13 cellular contexts compared by ENCODE assay signal in genomic region chr3:42762046-42762724, GRCh38. TPM values are rescaled to one million over a fixed set of nuclear protein-coding genes. Genes with fewer than 3 reads are reported as not detected.
A peak's percentile ranks its signal among the peaks of the same experiment; 100 is the strongest.
DNase-seq lines count a peak whose midpoint lies in the region; ATAC-seq and TF ChIP-seq lines count a peak whose summit lies in the region.
"Had no signal": no experiment of that assay in that cellular context is flagged by ENCODE, and none has a peak within 500 bp of the region (broad histone marks: within the 10 kb centered on the region; RNA-seq: fewer than 3 reads in every experiment).

No MANE protein-coding gene starts in this region.

- peak; percentile 33 for DNase-seq in GM03348 (ENCODE audit: low spot score)
- peak; percentile 32 for DNase-seq in RPMI8226
- DNase-seq in heart right ventricle = no peak
- DNase-seq in gastrocnemius medialis = no peak
- DNase-seq in NCI-H748 treated with DMSO at 0.1 percent for 48 hours (lab: John Stamatoyannopoulos, UW) = no peak
- DNase-seq in H4 (ENCODE audit: low spot score) = no peak
- DNase-seq in cortex of kidney (lab: John Stamatoyannopoulos, UW) = no peak
- DNase-seq: activated CD4-positive, alpha-beta T cell treated with anti-CD3 and anti-CD28 coated beads for 36 hours; CD4-positive, alpha-beta T cell; central memory CD4-positive, alpha-beta T cell; MG63 had no signal

- H3K27ac ChIP-seq in heart right ventricle (peak overlapping the region in 1 of 10 donors; percentile 83), gastrocnemius medialis (peak overlapping the region; percentile 39 to 60 (median 53))

- in situ Hi-C loops in gastrocnemius medialis (cut with MboI; ENCODE audit: low sequenced_read_pairs in 4 of 4) = no loop called here

- H3K4me3 ChIP-seq in heart right ventricle (no peak overlapping the region), gastrocnemius medialis (no peak overlapping the region)
- H3K4me3 ChIP-seq: MG63 had no signal

- no peak for TF ChIP-seq CTCF in heart right ventricle (IDR thresholded peaks at IDR 0.05)
- TF ChIP-seq CTCF in gastrocnemius medialis (IDR thresholded peaks at IDR 0.05 in 4 of 5, conservative IDR thresholded peaks at IDR 0.05 in 1 of 5) = no peak

- no peak for TF ChIP-seq POLR2A in gastrocnemius medialis (IDR thresholded peaks at IDR 0.05)

- H3K27me3 ChIP-seq in heart right ventricle (no peaks in the 10 kb centered on the region), gastrocnemius medialis (no peaks in the 10 kb centered on the region)
- H3K27me3 ChIP-seq: MG63 had no signal

- intact Hi-C loops in heart right ventricle (cut with DNase I) (no loop called here), gastrocnemius medialis (cut with DNase I; ENCODE audit: low total_unique reads) (no loop called here)

- 87 to 88% methylated on average over 6 of the region's 6 CpGs for WGBS in heart right ventricle, 2 donors

- no peaks in the 10 kb centered on the region for H3K9me3 ChIP-seq in heart right ventricle
- H3K9me3 ChIP-seq in gastrocnemius medialis = no peaks in the 10 kb centered on the region
- H3K9me3 ChIP-seq: MG63 had no signal

- H3K4me1 ChIP-seq in heart right ventricle (peaks cover 0 to 58% (median 0%) of the 10 kb centered on the region in 9 donors), gastrocnemius medialis (peaks cover 0 to 11% of the 10 kb centered on the region in 2 donors)

- ATAC-seq in heart right ventricle (peak in 6 of 8 donors; percentile 44 to 77 (median 66)), gastrocnemius medialis (peak; percentile 34 to 40), GM19452 (IDR thresholded peaks at IDR 0.05; ENCODE audit: unreplicated experiment) (no peak)

- no peaks in the 10 kb centered on the region for H3K36me3 ChIP-seq in heart right ventricle
- H3K36me3 ChIP-seq in gastrocnemius medialis = no peaks in the 10 kb centered on the region
- H3K36me3 ChIP-seq: MG63 had no signal

RNA-seq across cellular contexts. Expression of gene CCDC13, which starts 10.9 kb away (rescaled TPM):
- total RNA-seq in heart right ventricle = 1 to 10 TPM in 2 of 10 donors, under 1 TPM in 6, not detected in 2; 0.16 to 1.2 (median 0.62) TPM
- under 1 TPM; 0.44 to 0.52 TPM for polyA plus RNA-seq in heart right ventricle
- 1 to 10 TPM in 2 of 4 donors, under 1 TPM in 2; 0.12 to 1.5 (median 1.1) TPM for total RNA-seq in gastrocnemius medialis
- not detected in 2 replicates for total RNA-seq in H4 (2014; rRNA removed; shearing (Covaris generic))

RNA-seq across cellular contexts. Expression of gene HIGD1A, which starts 42.1 kb away (rescaled TPM):
- total RNA-seq in heart right ventricle = 100 to 1,000 TPM; 276 to 397 (median 331) TPM
- 100 to 1,000 TPM; 179 to 399 TPM for polyA plus RNA-seq in heart right ventricle
- 100 to 1,000 TPM; 123 to 156 (median 139) TPM for total RNA-seq in gastrocnemius medialis
- total RNA-seq in H4 (2014; rRNA removed; shearing (Covaris generic)) = 134 and 182 TPM in 2 replicates

RNA-seq across cellular contexts. Expression of gene ACKR2, which starts 47.1 kb away (rescaled TPM):
- 1 to 10 TPM in 8 of 10 donors, under 1 TPM in 2; 0.93 to 2.1 (median 1.2) TPM for total RNA-seq in heart right ventricle
- polyA plus RNA-seq in heart right ventricle = under 1 TPM; 0.15 to 0.25 TPM
- 1 to 10 TPM in 1 of 4 donors, under 1 TPM in 2, not detected in 1; 0.23 to 1.1 (median 0.51) TPM for total RNA-seq in gastrocnemius medialis
- total RNA-seq in H4 (2014; rRNA removed; shearing (Covaris generic)) = not detected in 2 replicates

RNA-seq across cellular contexts. Expression of gene HHATL, which starts 59.6 kb away (rescaled TPM):
- total RNA-seq in heart right ventricle (100 to 1,000 TPM; 390 to 998 (median 624) TPM), gastrocnemius medialis (100 to 1,000 TPM in 2 of 4 donors, 10 to 100 TPM in 2; 78.0 to 309 (median 164) TPM)
- 1,000 to 10,000 TPM in 1 of 2 donors, 100 to 1,000 TPM in 1; 332 to 2,035 TPM for polyA plus RNA-seq in heart right ventricle
- total RNA-seq in H4 (2014; rRNA removed; shearing (Covaris generic)) = not detected in 2 replicates
- total RNA-seq: activated CD4-positive, alpha-beta T cell treated with anti-CD3 and anti-CD28 coated beads for 36 hours; CD4-positive, alpha-beta T cell; fibroblast of lung had no signal
- polyA plus RNA-seq: fibroblast of lung had no signal

Comparison
In these comparisons a context has a peak if more than half of its experiments do, and no peak if none do; other contexts are left out.
1. DNase-seq: peak in GM03348 (single experiment) and RPMI8226 (single experiment); none in heart right ventricle (0 of 2), gastrocnemius medialis (0 of 2), NCI-H748 treated with DMSO at 0.1 percent for 48 hours (single experiment), H4 (single experiment) and cortex of kidney (single experiment).